ENCODE assay signal across 8 cellular contexts in genomic region chr19:58279042-58279924, GRCh38. TPM values are rescaled to one million over a fixed set of nuclear protein-coding genes. Genes with fewer than 3 reads are reported as not detected.
DNase-seq lines count a peak whose midpoint lies in the region; TF ChIP-seq lines count a peak whose summit lies in the region.

No MANE protein-coding gene starts in this region.

- H3K27me3 Mint-ChIP-seq in chondrocyte (ENCODE audit: low read depth), result no peaks in the 10 kb centered on the region

- peak overlapping the region; percentile 96 for H3K4me3 ChIP-seq in H7 (ENCODE audit: insufficient read depth, low read depth, low read length)

- H3K4me3 Mint-ChIP-seq in chondrocyte (ENCODE audit: unreplicated experiment), result peak overlapping the region; percentile 93

- TF ChIP-seq CTCF in VCaP (conservative IDR thresholded peaks at IDR 0.05) (no peak), chondrocyte (IDR thresholded peaks at IDR 0.05) (no peak)

- H3K27ac Mint-ChIP-seq in chondrocyte (ENCODE audit: unreplicated experiment), result peak overlapping the region; percentile 95

- DNase-seq in DMS 273 treated with DMSO at 0.1 percent for 48 hours (lab: John Stamatoyannopoulos, UW) (peak; percentile 52), H7 (peak; percentile 94), NAMALWA (ENCODE audit: low spot score) (peak; percentile 39), chondrocyte (ENCODE audit: low spot score) (no peak), kidney glomerular epithelial cell (lab: John Stamatoyannopoulos, UW) (peak; percentile 34), SIG-M5 (lab: John Stamatoyannopoulos, UW) (no peak)
- DNase-seq in stimulated activated CD4-positive, alpha-beta T cell treated with anti-CD3 and anti-CD28 coated beads, Interleukin-12 subunit alpha, Interleukin-12 subunit beta, amount 100 ng/mL, for 48 hours (ENCODE audit: low read depth in 2 of 3, low spot score in 1 of 3), result peak in 2 of 3 donors; percentile 26 to 29

- H3K36me3 ChIP-seq in H7 (replicated peaks; ENCODE audit: control insufficient read depth, insufficient read depth, low read length), result 0 out of 2 replicates have a peak, but pooled peaks cover 1% of the 10 kb centered on the region

- H3K36me3 Mint-ChIP-seq in chondrocyte (ENCODE audit: low read depth), result peaks cover 16% of the 10 kb centered on the region

- no peaks in the 10 kb centered on the region for H3K27me3 ChIP-seq in H7 (ENCODE audit: control insufficient read depth, insufficient read depth, low read length)

- H3K9me3 Mint-ChIP-seq in chondrocyte (ENCODE audit: low read depth), result peaks cover 11% of the 10 kb centered on the region

- H3K27ac ChIP-seq in VCaP, result peak overlapping the region; percentile 89

- H3K4me1 Mint-ChIP-seq in chondrocyte (ENCODE audit: low read depth), result peaks cover 42% of the 10 kb centered on the region

RNA-seq across cellular contexts. Expression of gene ZNF8, which starts 0.5 kb away (rescaled TPM):
- total RNA-seq in H7 (2014; rRNA removed; shearing (Covaris generic)), result 9.4 and 11.9 TPM in 2 replicates
- 7.9 to 9.2 TPM (median 8.1 TPM) in 3 replicates for total RNA-seq in chondrocyte

RNA-seq across cellular contexts. Expression of gene ERVK3-1, which starts 25.9 kb away (rescaled TPM):
- 21.7 and 24.8 TPM in 2 replicates for total RNA-seq in H7 (2014; rRNA removed; shearing (Covaris generic))
- 25.3 to 29.4 TPM (median 26.0 TPM) in 3 replicates for total RNA-seq in chondrocyte

RNA-seq across cellular contexts. Expression of gene ZSCAN22, which starts 47.5 kb away (rescaled TPM):
- total RNA-seq in H7 (2014; rRNA removed; shearing (Covaris generic)), result 2.6 and 2.7 TPM in 2 replicates
- 2.8 to 3.2 TPM (median 3.0 TPM) in 3 replicates for total RNA-seq in chondrocyte

RNA-seq across cellular contexts. Expression of gene ZNF544, which starts 50.6 kb away (rescaled TPM):
- total RNA-seq in H7 (2014; rRNA removed; shearing (Covaris generic)), result 31.6 and 35.4 TPM in 2 replicates
- total RNA-seq in chondrocyte, result 16.2 to 24.7 TPM (median 17.4 TPM) in 3 replicates

Comparison
In these comparisons a context has a peak if more than half of its experiments do, and no peak if none do; other contexts are left out.
1. DNase-seq: peak in DMS 273 treated with DMSO at 0.1 percent for 48 hours (single experiment), H7 (single experiment), NAMALWA (single experiment), kidney glomerular epithelial cell (single experiment) and stimulated activated CD4-positive, alpha-beta T cell treated with anti-CD3 and anti-CD28 coated beads, Interleukin-12 subunit alpha, Interleukin-12 subunit beta, amount 100 ng/mL, for 48 hours (2 of 3); none in chondrocyte (single experiment) and SIG-M5 (single experiment).